Comparison of ENCODE assay signal across 12 cellular contexts in genomic region chr1:114335273-114335672, GRCh38.
"Had no signal": no experiment of that assay in that cellular context is flagged by ENCODE, and none has a peak within 500 bp of the region (broad histone marks: within the 10 kb centered on the region; RNA-seq: fewer than 3 reads in every experiment).

No MANE protein-coding gene starts in this region.

- H3K27ac Mint-ChIP-seq: activated B cell treated with CpG ODN at 0.5 μM for 24 hours, endodermal cell, mesothelial cell of epicardium had no signal

- H3K9me3 ChIP-seq: ascending aorta, gastrocnemius medialis, heart right ventricle had no signal

- H3K4me1 ChIP-seq: ascending aorta, gastrocnemius medialis, heart right ventricle, parathyroid adenoma had no signal

- H3K4me3 Mint-ChIP-seq: activated B cell treated with CpG ODN at 0.5 μM for 24 hours, endodermal cell, mesothelial cell of epicardium had no signal

- H3K9me3 Mint-ChIP-seq: activated B cell treated with CpG ODN at 0.5 μM for 24 hours; activated T-cell treated with anti-CD3 and anti-CD28 coated beads, Interleukin-2, amount 50 U/mL, for 4 hours had no signal

- H3K36me3 ChIP-seq: ascending aorta, gastrocnemius medialis, heart right ventricle had no signal

- H3K4me3 ChIP-seq: ascending aorta, gastrocnemius medialis, heart right ventricle, lung had no signal

- ATAC-seq: activated T-cell treated with anti-CD3 and anti-CD28 coated beads, Interleukin-2, amount 50 U/mL, for 4 hours; gastrocnemius medialis; heart right ventricle had no signal

- H3K27ac ChIP-seq: ascending aorta, gastrocnemius medialis, parathyroid adenoma had no signal

- H3K27me3 ChIP-seq: ascending aorta, gastrocnemius medialis had no signal

- H3K36me3 Mint-ChIP-seq: mesothelial cell of epicardium had no signal

- DNase-seq: activated B cell treated with CpG ODN at 0.5 μM for 24 hours; activated CD4-positive, alpha-beta T cell treated with anti-CD3 and anti-CD28 coated beads for 48 hours; activated gamma-delta T cell; activated T-cell treated with anti-CD3 and anti-CD28 coated beads, Interleukin-2, amount 50 U/mL, for 4 hours; endodermal cell; gastrocnemius medialis; heart right ventricle; stimulated activated CD4-positive, alpha-beta T cell treated with anti-CD3 and anti-CD28 coated beads, Interleukin-2, amount 100 ng/mL, for 24 hours had no signal

- H3K4me1 Mint-ChIP-seq: activated B cell treated with CpG ODN at 0.5 μM for 24 hours had no signal
